Comparison of ENCODE assay signal across 8 cellular contexts in genomic region chr2:239223330-239224248, GRCh38.
DNase-seq lines count a peak whose midpoint lies in the region; ATAC-seq and TF ChIP-seq lines count a peak whose summit lies in the region.

No MANE protein-coding gene starts in this region.

- H3K9me3 Mint-ChIP-seq in CD4-positive, alpha-beta memory T cell, result no peaks in the 10 kb centered on the region
- no peaks in the 10 kb centered on the region for H3K9me3 Mint-ChIP-seq in endothelial cell (ENCODE audit: unreplicated experiment)

- H3K4me1 Mint-ChIP-seq in CD4-positive, alpha-beta memory T cell, result peaks cover 57 to 89% (median 73%) of the 10 kb centered on the region in 4 donors
- peaks cover 5% of the 10 kb centered on the region for H3K4me1 Mint-ChIP-seq in endothelial cell (ENCODE audit: unreplicated experiment)

- H3K27ac Mint-ChIP-seq in CD4-positive, alpha-beta memory T cell, result peak overlapping the region in 5 of 7 donors; percentile 15 to 92 (median 56)
- no peak overlapping the region for H3K27ac Mint-ChIP-seq in endothelial cell (ENCODE audit: unreplicated experiment)

- H3K4me3 Mint-ChIP-seq in CD4-positive, alpha-beta memory T cell, result peak overlapping the region in 2 of 8 donors; percentile 20 to 31
- no peak overlapping the region for H3K4me3 Mint-ChIP-seq in endothelial cell (ENCODE audit: unreplicated experiment)

- no peak for TF ChIP-seq CTCF in GM20000 (IDR thresholded peaks at IDR 0.05; ENCODE audit: extremely low read depth, missing control alignments)
- no peak for TF ChIP-seq CTCF in endothelial cell (IDR thresholded peaks at IDR 0.05; ENCODE audit: unreplicated experiment)

- no peaks in the 10 kb centered on the region for H3K36me3 Mint-ChIP-seq in CD4-positive, alpha-beta memory T cell
- H3K36me3 Mint-ChIP-seq in endothelial cell (ENCODE audit: low read depth, unreplicated experiment), result no peaks in the 10 kb centered on the region

- H3K36me3 ChIP-seq in CD4-positive, alpha-beta memory T cell (ENCODE audit: insufficient read depth, low read length), result no peaks in the 10 kb centered on the region

- no peaks in the 10 kb centered on the region for H3K9me3 ChIP-seq in CD4-positive, alpha-beta memory T cell (ENCODE audit: control insufficient read depth in 1 of 2, low read length in 2 of 2)

- ATAC-seq in GM19395 (IDR thresholded peaks at IDR 0.05; ENCODE audit: unreplicated experiment), result no peak

- no peaks in the 10 kb centered on the region for H3K27me3 ChIP-seq in CD4-positive, alpha-beta memory T cell (ENCODE audit: insufficient read depth, low read length)

- peaks cover 34% of the 10 kb centered on the region for H3K4me1 ChIP-seq in CD4-positive, alpha-beta memory T cell (ENCODE audit: insufficient read depth, low read length)

- CTCF ChIA-PET in CD4-positive, alpha-beta memory T cell (lab: Charles Lee; ENCODE audit: partially characterized antibody), result no interaction called here

- no peak overlapping the region for H3K4me3 ChIP-seq in CD4-positive, alpha-beta memory T cell (ENCODE audit: low read length in 2 of 2)
- no peak overlapping the region for H3K4me3 ChIP-seq in skeletal muscle cell (ENCODE audit: low read depth, low read length)

- POLR2A ChIA-PET in CD4-positive, alpha-beta memory T cell (lab: Charles Lee; ENCODE audit: partially characterized antibody), result no interaction called here

- intact Hi-C loops in CD4-positive, alpha-beta memory T cell (cut with micrococcal nuclease), result no loop called here

- no peaks in the 10 kb centered on the region for H3K27me3 Mint-ChIP-seq in CD4-positive, alpha-beta memory T cell
- peaks cover 5% of the 10 kb centered on the region for H3K27me3 Mint-ChIP-seq in endothelial cell (ENCODE audit: unreplicated experiment)

- DNase-seq in CD4-positive, alpha-beta memory T cell, result no peak
- peak in 34 of 56 donors; percentile 36 to 82 (median 64) for DNase-seq in amygdala (lab: John Stamatoyannopoulos, UW)
- peak in 31 of 51 donors; percentile 39 to 84 (median 59) for DNase-seq in hypothalamus (lab: John Stamatoyannopoulos, UW)
- peak; percentile 45 for DNase-seq in skeletal muscle cell (ENCODE audit: low read depth)
- DNase-seq in ecto neural progenitor cell (ENCODE audit: low spot score), result no peak
- DNase-seq in GM20000 (ENCODE audit: low spot score), result no peak
- DNase-seq in endothelial cell (ENCODE audit: low spot score), result no peak

- H3K27ac ChIP-seq in CD4-positive, alpha-beta memory T cell (ENCODE audit: low read depth, low read length), result no peak overlapping the region

Comparison
In these comparisons a context has a peak if more than half of its experiments do, and no peak if none do; other contexts are left out.
1. DNase-seq: peak in amygdala (34 of 56), hypothalamus (31 of 51) and skeletal muscle cell (single experiment); none in CD4-positive, alpha-beta memory T cell (0 of 5), ecto neural progenitor cell (single experiment), GM20000 (single experiment) and endothelial cell (single experiment).